In the genomic region with DNA sequence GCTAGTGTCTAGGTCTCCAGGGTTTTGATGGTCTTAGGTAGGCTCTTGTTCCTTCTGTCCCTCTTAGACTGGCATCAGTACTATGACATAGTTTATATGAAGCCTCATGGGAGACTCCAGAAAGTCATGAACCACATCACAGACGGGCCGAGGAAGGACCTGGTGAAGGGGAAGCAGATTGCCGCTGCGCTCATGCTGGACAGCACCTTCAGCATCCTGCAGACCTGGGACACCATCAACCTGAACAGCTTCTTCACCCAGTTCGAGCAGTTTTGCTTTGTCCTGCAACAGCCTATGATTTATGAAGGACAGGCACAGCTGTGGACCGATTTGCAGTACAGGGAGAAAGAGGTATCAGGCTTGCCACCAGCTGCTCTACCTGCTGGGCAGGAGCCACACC, we compare ENCODE assay signal across 16 cellular contexts. TPM values are rescaled to one million over a fixed set of nuclear protein-coding genes. Genes with fewer than 3 reads are reported as not detected.
DNase-seq lines count a peak whose midpoint lies in the region; ATAC-seq, FAIRE-seq and TF ChIP-seq lines count a peak whose summit lies in the region.
"Had no signal": no experiment of that assay in that cellular context is flagged by ENCODE, and none has a peak within 500 bp of the region (broad histone marks: within the 10 kb centered on the region; RNA-seq: fewer than 3 reads in every experiment).

No MANE protein-coding gene starts in this region.

- FAIRE-seq in endothelial cell of umbilical vein (lab: Jason Lieb, UNC) = no peak

- intact Hi-C loops in natural killer cell (cut with micrococcal nuclease) (no loop called here), endothelial cell of umbilical vein (cut with micrococcal nuclease) (no loop called here), head of caudate nucleus (cut with DNase I) (no loop called here)
- intact Hi-C loops in activated CD8-positive, alpha-beta T cell treated with anti-CD3 and anti-CD28 coated beads for 36 hours (cut with micrococcal nuclease) = no loop called here

- no peaks in the 10 kb centered on the region for H3K9me1 ChIP-seq in endothelial cell of umbilical vein (replicated peaks; ENCODE audit: control insufficient read depth, extremely low read depth, insufficient read depth, low read length)

- dilution Hi-C loops in endothelial cell of umbilical vein (cut with MboI; ENCODE audit: extremely low pct_ligation_motif_present, low sequenced_read_pairs) = no loop called here

- H3K27me3 Mint-ChIP-seq in natural killer cell treated with Interleukin-12 subunit alpha and Interleukin-12 subunit beta and Interleukin-15 and Interleukin-18, amount 100 ng/mL, for 72 hours = no peaks in the 10 kb centered on the region
- H3K27me3 Mint-ChIP-seq in natural killer cell (ENCODE audit: low read depth in 2 of 2) = no peaks in the 10 kb centered on the region
- H3K27me3 Mint-ChIP-seq in activated CD8-positive, alpha-beta T cell treated with anti-CD3 and anti-CD28 coated beads for 36 hours = no peaks in the 10 kb centered on the region
- H3K27me3 Mint-ChIP-seq: CD4-positive, alpha-beta T cell had no signal

- no peaks in the 10 kb centered on the region for H3K4me1 ChIP-seq in endothelial cell of umbilical vein (ENCODE audit: control insufficient read depth, extremely low read depth, insufficient read depth, low read length)

- H3K4me3 ChIP-seq in endothelial cell of umbilical vein (replicated peaks in 1 of 3; ENCODE audit: insufficient read depth in 1 of 3, low read depth in 1 of 3, low read length in 3 of 3) = no peak overlapping the region
- H3K4me3 ChIP-seq: GM23338 had no signal

- H3K4me2 ChIP-seq in endothelial cell of umbilical vein (ENCODE audit: insufficient read depth, low read length) = no peak overlapping the region
- H3K4me2 ChIP-seq: GM23338 had no signal

- POLR2A ChIA-PET in activated CD8-positive, alpha-beta T cell treated with anti-CD3 and anti-CD28 coated beads for 36 hours (lab: Charles Lee) = interaction anchor here (0.8 kb wide), 1 partner anchor 32 kb away, joined by 3 read pairs; no protein-coding TSS in a partner anchor
- POLR2A ChIA-PET in endothelial cell of umbilical vein (lab: Charles Lee) = no interaction called here

- no peaks in the 10 kb centered on the region for H4K20me1 ChIP-seq in endothelial cell of umbilical vein (replicated peaks; ENCODE audit: control insufficient read depth, extremely low read depth, insufficient read depth, low read length)

- TF ChIP-seq CTCF in natural killer cell (IDR thresholded peaks at IDR 0.05) (no peak), endothelial cell of umbilical vein (IDR thresholded peaks at IDR 0.05; ENCODE audit: extremely low read depth in 1 of 2, insufficient read depth in 1 of 2, low read depth in 1 of 2, low read length in 2 of 2) (no peak)
- TF ChIP-seq CTCF in activated CD8-positive, alpha-beta T cell treated with anti-CD3 and anti-CD28 coated beads for 36 hours (IDR thresholded peaks at IDR 0.05) = no peak

- ATAC-seq in natural killer cell treated with Interleukin-12 subunit alpha and Interleukin-12 subunit beta and Interleukin-15 and Interleukin-18, amount 100 ng/mL, for 72 hours = no peak
- ATAC-seq in natural killer cell (no peak), HG02870 (IDR thresholded peaks at IDR 0.05; ENCODE audit: unreplicated experiment) (no peak)
- ATAC-seq in activated CD8-positive, alpha-beta T cell treated with anti-CD3 and anti-CD28 coated beads for 36 hours = no peak
- ATAC-seq: GM23338 had no signal

- no peak overlapping the region for H3K9ac ChIP-seq in endothelial cell of umbilical vein (replicated peaks; ENCODE audit: extremely low read depth, insufficient read depth, low read length)

- H3K27me3 ChIP-seq in endothelial cell of umbilical vein (ENCODE audit: control insufficient read depth in 2 of 2, insufficient read depth in 2 of 2, low read length in 2 of 2) = no peaks in the 10 kb centered on the region

- H3K27ac Mint-ChIP-seq in natural killer cell treated with Interleukin-12 subunit alpha and Interleukin-12 subunit beta and Interleukin-15 and Interleukin-18, amount 100 ng/mL, for 72 hours = peak overlapping the region; percentile 56 to 72
- H3K27ac Mint-ChIP-seq in natural killer cell = peak overlapping the region in 1 of 2 donors; percentile 22
- peak overlapping the region; percentile 2 for H3K27ac Mint-ChIP-seq in activated CD8-positive, alpha-beta T cell treated with anti-CD3 and anti-CD28 coated beads for 36 hours
- H3K27ac Mint-ChIP-seq: CD4-positive, alpha-beta T cell; GM23338 had no signal

- BruUV-seq in endothelial cell of umbilical vein (replicated peaks; lab: Mats Ljungman, UMichigan) = TSS peak; percentile 9

- no peak overlapping the region for H2AFZ ChIP-seq in endothelial cell of umbilical vein (ENCODE audit: low read depth, low read length)
- H2AFZ ChIP-seq: GM23338 had no signal

- no peak for DNase-seq in natural killer cell treated with Interleukin-12 subunit alpha and Interleukin-12 subunit beta and Interleukin-15 and Interleukin-18, amount 100 ng/mL, for 72 hours (ENCODE audit: low spot score)
- no peak for DNase-seq in natural killer cell
- DNase-seq in activated CD8-positive, alpha-beta T cell treated with anti-CD3 and anti-CD28 coated beads for 36 hours = no peak
- no peak for DNase-seq in endothelial cell of umbilical vein (ENCODE audit: low read depth, low spot score)
- no peak for DNase-seq in OCI-M2 (lab: John Stamatoyannopoulos, UW; ENCODE audit: unreplicated experiment)
- DNase-seq in head of caudate nucleus = no peak
- DNase-seq: AML-193; CD4-positive, alpha-beta T cell; DMS 273 treated with DMSO at 0.1 percent for 48 hours; NCI-H1105 treated with DMSO at 0.1 percent for 48 hours; NCI-H1930; NCI-H2171; NCI-H446 treated with DMSO at 0.1 percent for 48 hours; NCI-H748 treated with DMSO at 0.1 percent for 48 hours had no signal

- H3K79me2 ChIP-seq in endothelial cell of umbilical vein (ENCODE audit: control insufficient read depth, insufficient read depth, low read length) = no peaks in the 10 kb centered on the region

- H3K9me3 Mint-ChIP-seq in natural killer cell treated with Interleukin-12 subunit alpha and Interleukin-12 subunit beta and Interleukin-15 and Interleukin-18, amount 100 ng/mL, for 72 hours = no peaks in the 10 kb centered on the region
- H3K9me3 Mint-ChIP-seq in natural killer cell = no peaks in the 10 kb centered on the region
- peaks cover 2% of the 10 kb centered on the region for H3K9me3 Mint-ChIP-seq in activated CD8-positive, alpha-beta T cell treated with anti-CD3 and anti-CD28 coated beads for 36 hours
- H3K9me3 Mint-ChIP-seq: CD4-positive, alpha-beta T cell had no signal

- no peak overlapping the region for H3K27ac ChIP-seq in endothelial cell of umbilical vein (ENCODE audit: insufficient read depth, low read depth, low read length)

- H3K4me1 Mint-ChIP-seq in natural killer cell treated with Interleukin-12 subunit alpha and Interleukin-12 subunit beta and Interleukin-15 and Interleukin-18, amount 100 ng/mL, for 72 hours (ENCODE audit: low read depth in 2 of 2) = peaks cover 13 to 29% of the 10 kb centered on the region in 2 donors
- peaks cover 13 to 18% of the 10 kb centered on the region in 2 donors for H3K4me1 Mint-ChIP-seq in natural killer cell
- H3K4me1 Mint-ChIP-seq in activated CD8-positive, alpha-beta T cell treated with anti-CD3 and anti-CD28 coated beads for 36 hours (ENCODE audit: low read depth) = peaks cover 5% of the 10 kb centered on the region
- H3K4me1 Mint-ChIP-seq: GM23338 had no signal

- H3K9me3 ChIP-seq in endothelial cell of umbilical vein (replicated peaks; ENCODE audit: control insufficient read depth, insufficient read depth, low read length) = no peaks in the 10 kb centered on the region

- CTCF ChIA-PET in activated CD8-positive, alpha-beta T cell treated with anti-CD3 and anti-CD28 coated beads for 36 hours (lab: Charles Lee) = interaction anchor here (1.0 kb wide), 1 partner anchor 98 kb away, joined by 7 read pairs; no protein-coding TSS in a partner anchor
- CTCF ChIA-PET in endothelial cell of umbilical vein (lab: Charles Lee) = interaction anchor here (5.5 kb wide), 1 partner anchor 99 kb away, joined by 32 read pairs; no protein-coding TSS in a partner anchor

- TF ChIP-seq POLR2A in endothelial cell of umbilical vein (IDR thresholded peaks at IDR 0.05; ENCODE audit: low read depth, low read length) = no peak

- H3K4me3 Mint-ChIP-seq in natural killer cell treated with Interleukin-12 subunit alpha and Interleukin-12 subunit beta and Interleukin-15 and Interleukin-18, amount 100 ng/mL, for 72 hours = peak overlapping the region; percentile 30
- H3K4me3 Mint-ChIP-seq in natural killer cell = no peak overlapping the region
- no peak overlapping the region for H3K4me3 Mint-ChIP-seq in activated CD8-positive, alpha-beta T cell treated with anti-CD3 and anti-CD28 coated beads for 36 hours
- H3K4me3 Mint-ChIP-seq: CD4-positive, alpha-beta T cell; GM23338 had no signal

- H3K36me3 ChIP-seq in endothelial cell of umbilical vein (ENCODE audit: control insufficient read depth in 2 of 2, extremely low read depth in 1 of 2, insufficient read depth in 2 of 2, low read length in 2 of 2) = peaks cover 13 to 54% of the 10 kb centered on the region in 2 experiments

- peaks cover 28% of the 10 kb centered on the region for H3K36me3 Mint-ChIP-seq in natural killer cell treated with Interleukin-12 subunit alpha and Interleukin-12 subunit beta and Interleukin-15 and Interleukin-18, amount 100 ng/mL, for 72 hours
- peaks cover 3% of the 10 kb centered on the region for H3K36me3 Mint-ChIP-seq in natural killer cell
- peaks cover 56% of the 10 kb centered on the region for H3K36me3 Mint-ChIP-seq in activated CD8-positive, alpha-beta T cell treated with anti-CD3 and anti-CD28 coated beads for 36 hours (ENCODE audit: low read depth)

TF ChIP-seq in endothelial cell of umbilical vein, 7 proteins besides CTCF, POLR2A, EP300 and RAD21 (continues in another document):
- no peak for TF ChIP-seq EZH2 (IDR thresholded peaks at IDR 0.05; ENCODE audit: borderline replicate concordance, low read depth, low read length, severe bottlenecking)

RNA-seq across cellular contexts. Expression of a gene that starts 34.0 kb away (rescaled TPM):
- total RNA-seq in natural killer cell treated with Interleukin-12 subunit alpha and Interleukin-12 subunit beta and Interleukin-15 and Interleukin-18, amount 100 ng/mL, for 72 hours = 1,000 to 10,000 TPM; 1,259 to 2,425 TPM
- total RNA-seq in natural killer cell (1,000 to 10,000 TPM in 2 of 3 donors, 100 to 1,000 TPM in 1; 929 to 1,120 (median 1,060) TPM), endothelial cell of umbilical vein (108 and 116 TPM in 2 replicates)
- total RNA-seq in activated CD8-positive, alpha-beta T cell treated with anti-CD3 and anti-CD28 coated beads for 36 hours = 100 to 1,000 TPM; 131 to 142 TPM
- polyA plus RNA-seq in endothelial cell of umbilical vein = 36.5 and 39.0 TPM in 2 replicates
- polyA plus RNA-seq in endothelial cell of umbilical vein (2011; cell fraction: cytosol; rRNA removed) = 38.6 and 44.0 TPM in 2 replicates
- polyA plus RNA-seq in endothelial cell of umbilical vein (2011; cell fraction: nucleus; rRNA removed) = 239 and 243 TPM in 2 replicates
- 73.5 and 80.8 TPM in 2 replicates for polyA plus RNA-seq in endothelial cell of umbilical vein (2012)
- 297 and 299 TPM in 2 replicates for polyA minus RNA-seq in endothelial cell of umbilical vein
- polyA minus RNA-seq in endothelial cell of umbilical vein (2011; cell fraction: cytosol; rRNA and poly(A)+ RNA removed) = 44.0 TPM
- 238 and 267 TPM in 2 replicates for polyA minus RNA-seq in endothelial cell of umbilical vein (2011; cell fraction: nucleus; rRNA and poly(A)+ RNA removed)
